Comparison of ENCODE assay signal across 18 cellular contexts in the genomic region with DNA sequence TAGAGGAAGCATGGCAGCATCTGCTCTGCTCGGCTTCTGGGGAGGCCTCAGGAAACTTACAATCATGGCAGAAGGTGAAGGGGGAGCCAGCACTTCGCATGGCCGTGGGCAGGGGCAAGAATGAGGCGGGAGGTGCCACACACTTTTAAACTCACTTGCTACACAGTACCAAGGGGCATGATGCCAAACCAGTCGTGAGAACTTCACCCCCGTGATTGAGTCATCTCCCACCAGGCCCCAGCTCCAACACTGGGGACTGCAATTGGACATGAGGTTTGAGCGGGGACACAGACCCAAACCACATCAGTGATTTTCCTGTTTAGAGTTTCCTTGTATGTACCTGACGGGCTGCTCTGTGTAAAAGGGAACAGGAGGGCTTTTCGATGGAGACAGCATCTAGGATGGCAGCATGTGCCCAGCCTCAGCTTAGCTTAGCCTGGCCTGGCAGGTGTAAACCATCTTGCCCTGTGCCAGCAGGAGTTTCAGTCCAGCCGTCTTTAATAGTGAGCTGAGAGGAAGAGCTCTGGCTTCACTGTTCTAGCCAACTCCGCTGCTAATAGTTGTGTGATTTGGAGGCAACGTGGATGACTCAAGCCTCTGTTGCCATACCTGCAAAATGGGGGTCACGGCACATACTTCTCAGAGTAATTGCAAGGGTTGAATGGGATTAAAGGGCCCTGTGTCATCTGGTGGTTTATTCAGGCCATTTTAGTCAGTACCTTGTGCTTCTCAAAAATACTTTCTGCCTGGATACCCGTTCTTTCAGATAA.
A peak's percentile ranks its signal among the peaks of the same experiment; 100 is the strongest.
DNase-seq lines count a peak whose midpoint lies in the region; ATAC-seq and TF ChIP-seq lines count a peak whose summit lies in the region.
"Had no signal": no experiment of that assay in that cellular context is flagged by ENCODE, and none has a peak within 500 bp of the region (broad histone marks: within the 10 kb centered on the region; RNA-seq: fewer than 3 reads in every experiment).

No MANE protein-coding gene starts in this region.

- H3K36me3 ChIP-seq in breast epithelium: no peaks in the 10 kb centered on the region
- H3K36me3 ChIP-seq: cardiac muscle cell, prostate gland, upper lobe of left lung had no signal

- no TSS peak for BruUV-seq in MCF 10A (replicated peaks; lab: Mats Ljungman, UMichigan)

- TF ChIP-seq CTCF in MCF 10A (IDR thresholded peaks at IDR 0.05; ENCODE audit: unreplicated experiment) (no peak), breast epithelium (IDR thresholded peaks at IDR 0.05) (no peak), coronary artery (IDR thresholded peaks at IDR 0.05) (no peak), nephron (IDR thresholded peaks at IDR 0.05; ENCODE audit: unreplicated experiment in 3 of 3) (no peak)

- ATAC-seq in HG03457 (IDR thresholded peaks at IDR 0.05; ENCODE audit: unreplicated experiment) (no peak), GM19463 (IDR thresholded peaks at IDR 0.05; ENCODE audit: unreplicated experiment) (no peak)
- ATAC-seq: A549; activated CD4-positive, CD25-positive, alpha-beta regulatory T cell treated with anti-CD3 and anti-CD28 coated beads, Interleukin-2, amount 50 U/mL, for 24 hours; HCT116 had no signal

- H3K27ac ChIP-seq in breast epithelium: peak overlapping the region in 1 of 2 donors; percentile 2
- H3K27ac ChIP-seq in coronary artery: peak overlapping the region; percentile 58 to 89
- H3K27ac ChIP-seq: cardiac muscle cell, upper lobe of left lung had no signal

- H3K4me1 ChIP-seq in breast epithelium: peaks cover 9 to 17% of the 10 kb centered on the region in 2 donors
- H3K4me1 ChIP-seq: prostate gland had no signal

- no peaks in the 10 kb centered on the region for H3K27me3 ChIP-seq in breast epithelium
- H3K27me3 ChIP-seq: cardiac muscle cell, upper lobe of left lung had no signal

- H3K36me3 Mint-ChIP-seq in MCF 10A (ENCODE audit: insufficient read depth, unreplicated experiment): peaks cover 12% of the 10 kb centered on the region
- no peaks in the 10 kb centered on the region for H3K36me3 Mint-ChIP-seq in nephron (ENCODE audit: low read depth)
- no peaks in the 10 kb centered on the region for H3K36me3 Mint-ChIP-seq in activated naive CD4-positive, alpha-beta T cell treated with anti-CD3 and anti-CD28 coated beads for 36 hours (ENCODE audit: low read depth)
- H3K36me3 Mint-ChIP-seq: activated naive CD4-positive, alpha-beta T cell treated with anti-CD3 and anti-CD28 coated beads, Interleukin-2, amount 10 ng/mL, durations not matched to agents 7 days and 5 days; naive B cell had no signal

- H3K9me3 Mint-ChIP-seq in MCF 10A (ENCODE audit: unreplicated experiment): no peaks in the 10 kb centered on the region
- no peaks in the 10 kb centered on the region for H3K9me3 Mint-ChIP-seq in nephron
- H3K9me3 Mint-ChIP-seq in activated naive CD4-positive, alpha-beta T cell treated with anti-CD3 and anti-CD28 coated beads for 36 hours: no peaks in the 10 kb centered on the region
- H3K9me3 Mint-ChIP-seq: activated naive CD4-positive, alpha-beta T cell treated with anti-CD3 and anti-CD28 coated beads, Interleukin-2, amount 10 ng/mL, durations not matched to agents 7 days and 5 days; naive B cell had no signal

- CTCF ChIA-PET in MCF 10A (lab: Yijun Ruan, JAX): interaction anchor here (0.6 to 0.7 kb wide), 2 partner anchors 74 to 432 kb away, joined by 3 to 4 read pairs; no protein-coding TSS in a partner anchor
- CTCF ChIA-PET in activated naive CD4-positive, alpha-beta T cell treated with anti-CD3 and anti-CD28 coated beads for 36 hours (lab: Charles Lee): no interaction called here

- H3K27ac Mint-ChIP-seq in MCF 10A (ENCODE audit: low read depth, unreplicated experiment) (no peak overlapping the region), nephron (peak overlapping the region in 2 of 3 experiments; percentile 37 to 60)
- no peak overlapping the region for H3K27ac Mint-ChIP-seq in activated naive CD4-positive, alpha-beta T cell treated with anti-CD3 and anti-CD28 coated beads for 36 hours
- H3K27ac Mint-ChIP-seq: activated naive CD4-positive, alpha-beta T cell treated with anti-CD3 and anti-CD28 coated beads, Interleukin-2, amount 10 ng/mL, durations not matched to agents 7 days and 5 days had no signal

- H3K4me3 ChIP-seq in breast epithelium (no peak overlapping the region), coronary artery (no peak overlapping the region)
- H3K4me3 ChIP-seq: A549, cardiac muscle cell, prostate gland, upper lobe of left lung had no signal

- DNase-seq in MCF 10A (ENCODE audit: unreplicated experiment): peak; percentile 80
- DNase-seq in breast epithelium (ENCODE audit: low spot score in 2 of 2): no peak
- no peak for DNase-seq in coronary artery (ENCODE audit: low spot score)
- no peak for DNase-seq in activated naive CD4-positive, alpha-beta T cell treated with anti-CD3 and anti-CD28 coated beads for 36 hours
- no peak for DNase-seq in AML-193 (lab: John Stamatoyannopoulos, UW)
- DNase-seq: activated naive CD4-positive, alpha-beta T cell treated with anti-CD3 and anti-CD28 coated beads, Interleukin-2, amount 10 ng/mL, durations not matched to agents 7 days and 5 days; KG1; naive B cell; NCI-H524; upper lobe of left lung had no signal

- H3K9me3 ChIP-seq in breast epithelium: no peaks in the 10 kb centered on the region
- H3K9me3 ChIP-seq: A549, prostate gland, upper lobe of left lung had no signal

- H3K4me1 Mint-ChIP-seq in MCF 10A (ENCODE audit: insufficient read depth, unreplicated experiment) (peaks cover 46% of the 10 kb centered on the region), nephron (peaks cover 38% of the 10 kb centered on the region)
- H3K4me1 Mint-ChIP-seq in activated naive CD4-positive, alpha-beta T cell treated with anti-CD3 and anti-CD28 coated beads for 36 hours (ENCODE audit: low read depth): no peaks in the 10 kb centered on the region

- no peak for TF ChIP-seq POLR2A in breast epithelium (IDR thresholded peaks at IDR 0.05)

- H3K27me3 Mint-ChIP-seq in MCF 10A (ENCODE audit: insufficient read depth, unreplicated experiment): no peaks in the 10 kb centered on the region
- no peaks in the 10 kb centered on the region for H3K27me3 Mint-ChIP-seq in nephron (ENCODE audit: low read depth)
- H3K27me3 Mint-ChIP-seq in activated naive CD4-positive, alpha-beta T cell treated with anti-CD3 and anti-CD28 coated beads for 36 hours (ENCODE audit: low read depth): no peaks in the 10 kb centered on the region
- H3K27me3 Mint-ChIP-seq: naive B cell had no signal

- H3K4me3 Mint-ChIP-seq in MCF 10A (ENCODE audit: unreplicated experiment) (no peak overlapping the region), nephron (no peak overlapping the region)
- H3K4me3 Mint-ChIP-seq in activated naive CD4-positive, alpha-beta T cell treated with anti-CD3 and anti-CD28 coated beads for 36 hours: no peak overlapping the region
- H3K4me3 Mint-ChIP-seq: activated naive CD4-positive, alpha-beta T cell treated with anti-CD3 and anti-CD28 coated beads, Interleukin-2, amount 10 ng/mL, durations not matched to agents 7 days and 5 days; naive B cell had no signal

- POLR2A ChIA-PET in MCF 10A (lab: Yijun Ruan, JAX): interaction anchor here (0.6 to 5.3 kb wide), 4 partner anchors 19 to 101 kb away, joined by 3 to 98 read pairs (median 25); a partner anchor contains a TSS

- intact Hi-C loops in MCF 10A (cut with micrococcal nuclease) (no loop called here), breast epithelium (cut with DNase I; ENCODE audit: low total_unique reads) (no loop called here)
- intact Hi-C loops in activated naive CD4-positive, alpha-beta T cell treated with anti-CD3 and anti-CD28 coated beads for 36 hours (cut with micrococcal nuclease): no loop called here

Comparison
In these comparisons a context has a peak if more than half of its experiments do, and no peak if none do; other contexts are left out.
1. H3K27ac Mint-ChIP-seq: peak in nephron (2 of 3); none in MCF 10A (single experiment) and activated naive CD4-positive, alpha-beta T cell treated with anti-CD3 and anti-CD28 coated beads for 36 hours (single experiment).